ENCODE assay signal across 1 cellular context in genomic region chr3:194447161-194447560, GRCh38.
A peak's percentile ranks its signal among the peaks of the same experiment; 100 is the strongest.
TF ChIP-seq lines count a peak whose summit lies in the region.

No MANE protein-coding gene starts in this region.

TF ChIP-seq in HepG2, 621 proteins besides CTCF, POLR2A, EP300 and RAD21 (continued from another document and continues in another):
- no peak for TF ChIP-seq CBX2 (IDR thresholded peaks at IDR 0.05; ENCODE audit: low read depth, low read length)
- no peak for TF ChIP-seq CBX2 (CRISPR knock-in tag; IDR thresholded peaks at IDR 0.05; ENCODE audit: low read depth)
- no peak for TF ChIP-seq DZIP1 (CRISPR knock-in tag; IDR thresholded peaks at IDR 0.05)
- TF ChIP-seq TBX3 (IDR thresholded peaks at IDR 0.05; ENCODE audit: borderline replicate concordance), result peak; percentile 97
- no peak for TF ChIP-seq ZNF354B (CRISPR knock-in tag; IDR thresholded peaks at IDR 0.05)
- no peak for TF ChIP-seq ZNF317 (CRISPR knock-in tag; IDR thresholded peaks at IDR 0.05)
- TF ChIP-seq NFE2L2 (IDR thresholded peaks at IDR 0.05; ENCODE audit: low read length), result no peak
- peak; percentile 78 for TF ChIP-seq FOSL2 (CRISPR knock-in tag; IDR thresholded peaks at IDR 0.05)
- TF ChIP-seq PHB2 (IDR thresholded peaks at IDR 0.05; ENCODE audit: partially characterized antibody), result no peak
- TF ChIP-seq AKAP8 (CRISPR knock-in tag; IDR thresholded peaks at IDR 0.05), result no peak
- no peak for TF ChIP-seq TARDBP (CRISPR knock-in tag; IDR thresholded peaks at IDR 0.05)
- no peak for TF ChIP-seq ZNF691 (CRISPR knock-in tag; IDR thresholded peaks at IDR 0.05; ENCODE audit: borderline replicate concordance, low read depth)
- TF ChIP-seq FOXP1 (IDR thresholded peaks at IDR 0.05), result peak; percentile 79
- TF ChIP-seq FOXP1 (CRISPR knock-in tag; IDR thresholded peaks at IDR 0.05), result peak; percentile 71; the same call in 1 of the 2 replicates
- no peak; the same call in 1 of the 2 replicates for TF ChIP-seq MBD4 (IDR thresholded peaks at IDR 0.05; ENCODE audit: borderline replicate concordance, low read length)
- TF ChIP-seq THAP11 (CRISPR knock-in tag; IDR thresholded peaks at IDR 0.05), result no peak
- TF ChIP-seq ZNF775 (CRISPR knock-in tag; IDR thresholded peaks at IDR 0.05; ENCODE audit: borderline replicate concordance), result no peak
- peak; percentile 23; the same call in 1 of the 2 replicates for TF ChIP-seq NCOR1 (IDR thresholded peaks at IDR 0.05; ENCODE audit: borderline replicate concordance, low read length)
- no peak for TF ChIP-seq NR2F6 (IDR thresholded peaks at IDR 0.05)
- no peak for TF ChIP-seq NR2F6 (CRISPR knock-in tag; IDR thresholded peaks at IDR 0.05)
- TF ChIP-seq RFXAP (CRISPR knock-in tag; IDR thresholded peaks at IDR 0.05; ENCODE audit: borderline replicate concordance), result no peak
- TF ChIP-seq DNMT1 (CRISPR knock-in tag; IDR thresholded peaks at IDR 0.05), result no peak
- peak; percentile 46; the same call in 1 of the 2 replicates for TF ChIP-seq NFIC (IDR thresholded peaks at IDR 0.05; ENCODE audit: low read length)
- TF ChIP-seq ZNF280B (CRISPR knock-in tag; IDR thresholded peaks at IDR 0.05; ENCODE audit: borderline replicate concordance), result no peak
- no peak for TF ChIP-seq ZMYM4 (CRISPR knock-in tag; IDR thresholded peaks at IDR 0.05)
- no peak for TF ChIP-seq YEATS4 (CRISPR knock-in tag; IDR thresholded peaks at IDR 0.05; ENCODE audit: borderline replicate concordance)
- TF ChIP-seq MTF1 (CRISPR knock-in tag; IDR thresholded peaks at IDR 0.05), result no peak
- TF ChIP-seq SATB2 (CRISPR knock-in tag; IDR thresholded peaks at IDR 0.05), result no peak
- no peak for TF ChIP-seq ZNF20 (CRISPR knock-in tag; IDR thresholded peaks at IDR 0.05)
- TF ChIP-seq ZNF367 (CRISPR knock-in tag; IDR thresholded peaks at IDR 0.05; ENCODE audit: borderline replicate concordance), result no peak
- TF ChIP-seq RAD51 (IDR thresholded peaks at IDR 0.05; ENCODE audit: borderline replicate concordance), result no peak
- no peak for TF ChIP-seq BORCS8-MEF2B (CRISPR knock-in tag; IDR thresholded peaks at IDR 0.05)
- no peak for TF ChIP-seq RFX5 (IDR thresholded peaks at IDR 0.05; ENCODE audit: low read depth, low read length)
- no peak for TF ChIP-seq CSRNP2 (CRISPR knock-in tag; conservative IDR thresholded peaks at IDR 0.05; ENCODE audit: low read depth)
- TF ChIP-seq PPARG (CRISPR knock-in tag; conservative IDR thresholded peaks at IDR 0.05), result no peak
- no peak for TF ChIP-seq KAT2B (IDR thresholded peaks at IDR 0.05; ENCODE audit: borderline replicate concordance, low read depth, low read length)
- peak; percentile 83 for TF ChIP-seq GATA4 (IDR thresholded peaks at IDR 0.05; ENCODE audit: borderline replicate concordance, low read depth)
- TF ChIP-seq PBX2 (CRISPR knock-in tag; IDR thresholded peaks at IDR 0.05), result no peak
- no peak for TF ChIP-seq SRSF4 (IDR thresholded peaks at IDR 0.05; ENCODE audit: low read depth, low read length, poor library complexity, severe bottlenecking)
- TF ChIP-seq ZNF605 (CRISPR knock-in tag; IDR thresholded peaks at IDR 0.05), result no peak
- no peak for TF ChIP-seq ZBTB4 (CRISPR knock-in tag; IDR thresholded peaks at IDR 0.05; ENCODE audit: borderline replicate concordance)
- no peak for TF ChIP-seq ZNF407 (CRISPR knock-in tag; IDR thresholded peaks at IDR 0.05; ENCODE audit: not compliant biosample characterization)
- no peak for TF ChIP-seq SMAD9 (CRISPR knock-in tag; IDR thresholded peaks at IDR 0.05)
- no peak for TF ChIP-seq ZSCAN22 (CRISPR knock-in tag; IDR thresholded peaks at IDR 0.05)
- TF ChIP-seq ZBTB21 (CRISPR knock-in tag; IDR thresholded peaks at IDR 0.05), result no peak
